In the genomic region with DNA sequence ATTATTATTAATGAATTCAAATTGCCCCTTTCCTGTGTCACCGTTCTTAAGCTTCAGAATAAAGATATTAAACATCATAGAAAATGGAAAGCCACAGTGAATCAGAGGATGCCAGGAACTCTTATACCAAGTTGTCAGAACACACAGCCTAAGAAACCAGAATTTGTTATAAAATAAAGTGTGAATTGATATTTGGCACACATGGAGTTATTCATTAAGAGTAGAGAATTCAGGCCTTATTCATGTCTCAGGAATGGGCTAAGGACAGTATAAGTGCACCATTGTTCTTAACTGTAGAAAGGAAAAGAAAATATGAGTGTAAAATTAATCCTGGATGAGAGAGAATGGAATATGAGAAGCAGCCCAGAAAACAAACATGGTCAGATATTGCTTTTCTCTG, we compare ENCODE assay signal across 19 cellular contexts.
DNase-seq lines count a peak whose midpoint lies in the region; ATAC-seq, FAIRE-seq and TF ChIP-seq lines count a peak whose summit lies in the region.
"Had no signal": no experiment of that assay in that cellular context is flagged by ENCODE, and none has a peak within 500 bp of the region (broad histone marks: within the 10 kb centered on the region; RNA-seq: fewer than 3 reads in every experiment).

No MANE protein-coding gene starts in this region.

- no TSS peak for BruUV-seq in A673 (replicated peaks; lab: Mats Ljungman, UMichigan)

- peaks cover 3% of the 10 kb centered on the region for H3K4me1 Mint-ChIP-seq in astrocyte (ENCODE audit: low read depth, unreplicated experiment)
- H3K4me1 Mint-ChIP-seq: CD4-positive, CD25-positive, alpha-beta regulatory T cell; CD8-positive, alpha-beta memory T cell; GM23338 had no signal

- H3K27ac ChIP-seq in A673 (ENCODE audit: low read depth, low read length, poor library complexity, severe bottlenecking) = no peak overlapping the region
- H3K27ac ChIP-seq in astrocyte (ENCODE audit: low read depth, low read length) = no peak overlapping the region
- H3K27ac ChIP-seq: HL-60 had no signal

- H2AFZ ChIP-seq in astrocyte (ENCODE audit: low read depth, low read length) = no peak overlapping the region
- H2AFZ ChIP-seq: GM23338 had no signal

- TF ChIP-seq CTCF in A673 (conservative IDR thresholded peaks at IDR 0.05; ENCODE audit: low read depth, low read length) (no peak), D721Med (IDR thresholded peaks at IDR 0.05; ENCODE audit: insufficient read depth, missing control alignments) (no peak), astrocyte (IDR thresholded peaks at IDR 0.05; ENCODE audit: insufficient read depth, low read depth, low read length) (no peak)

- peaks cover 2% of the 10 kb centered on the region for H3K27me3 Mint-ChIP-seq in astrocyte (ENCODE audit: low read depth, unreplicated experiment)

- no peak overlapping the region for H3K4me2 ChIP-seq in astrocyte (ENCODE audit: low read length)
- H3K4me2 ChIP-seq: GM23338 had no signal

- no peak for ATAC-seq in HG02852 (IDR thresholded peaks at IDR 0.05; ENCODE audit: unreplicated experiment)
- ATAC-seq: GM23338, K562 had no signal

- H3K4me3 ChIP-seq in A673 (ENCODE audit: low read depth, low read length, poor library complexity, severe bottlenecking) (no peak overlapping the region), astrocyte (ENCODE audit: insufficient read depth, low read depth, low read length) (no peak overlapping the region)
- H3K4me3 ChIP-seq: GM23338, K562 had no signal

- no peak overlapping the region for H3K9ac ChIP-seq in astrocyte (ENCODE audit: low read length)

- no peaks in the 10 kb centered on the region for H4K20me1 ChIP-seq in astrocyte (ENCODE audit: insufficient read depth, low read length)

- no peaks in the 10 kb centered on the region for H3K79me2 ChIP-seq in astrocyte (ENCODE audit: insufficient read depth, low read length)

- intact Hi-C loops in A673 (cut with micrococcal nuclease; ENCODE audit: unreplicated experiment) = loop anchor here (10.0 kb wide), 1 partner anchor 605 kb away; no protein-coding TSS in a partner anchor

- H3K36me3 ChIP-seq in A673 (ENCODE audit: insufficient read depth, low read length, poor library complexity, severe bottlenecking) (no peaks in the 10 kb centered on the region), astrocyte (ENCODE audit: insufficient read depth, low read length) (no peaks in the 10 kb centered on the region)
- H3K36me3 ChIP-seq: BE2C had no signal

- H3K9me3 Mint-ChIP-seq in astrocyte (ENCODE audit: unreplicated experiment) = peaks cover 5% of the 10 kb centered on the region

- POLR2A ChIA-PET in A673 (lab: Charles Lee; ENCODE audit: low non-redundant PET) = no interaction called here

- H3K4me1 ChIP-seq in A673 (ENCODE audit: insufficient read depth, low read length, poor library complexity, severe bottlenecking) = peaks cover 7% of the 10 kb centered on the region
- no peaks in the 10 kb centered on the region for H3K4me1 ChIP-seq in astrocyte (ENCODE audit: insufficient read depth, low read length)
- H3K4me1 ChIP-seq: BE2C, Caco-2 had no signal

- CTCF ChIA-PET in A673 (lab: Charles Lee) = no interaction called here

- no peak overlapping the region for H3K4me3 Mint-ChIP-seq in astrocyte (ENCODE audit: unreplicated experiment)
- H3K4me3 Mint-ChIP-seq: CD4-positive, CD25-positive, alpha-beta regulatory T cell; CD8-positive, alpha-beta memory T cell; GM23338 had no signal

- H3K27ac Mint-ChIP-seq in astrocyte (ENCODE audit: unreplicated experiment) = no peak overlapping the region
- H3K27ac Mint-ChIP-seq: CD4-positive, CD25-positive, alpha-beta regulatory T cell; CD8-positive, alpha-beta memory T cell; GM23338 had no signal

- no peaks in the 10 kb centered on the region for H3K27me3 ChIP-seq in A673 (replicated peaks; ENCODE audit: insufficient read depth, low read depth, low read length, poor library complexity)
- H3K27me3 ChIP-seq in astrocyte (ENCODE audit: insufficient read depth, low read length) = no peaks in the 10 kb centered on the region
- H3K27me3 ChIP-seq: BE2C had no signal

- FAIRE-seq in D721Med (lab: Jason Lieb, UNC) (peak; percentile 95), astrocyte (lab: Jason Lieb, UNC) (no peak)
- FAIRE-seq: H54, K562 had no signal

- H3K36me3 Mint-ChIP-seq in astrocyte (ENCODE audit: low read depth, unreplicated experiment) = no peaks in the 10 kb centered on the region
- H3K36me3 Mint-ChIP-seq: CD4-positive, CD25-positive, alpha-beta regulatory T cell; CD8-positive, alpha-beta memory T cell had no signal

- H3K9me3 ChIP-seq in A673 (ENCODE audit: low read depth, low read length, poor library complexity, severe bottlenecking) = no peaks in the 10 kb centered on the region
- no peaks in the 10 kb centered on the region for H3K9me3 ChIP-seq in astrocyte (ENCODE audit: insufficient read depth, low read depth, low read length)
- H3K9me3 ChIP-seq: BE2C, Caco-2 had no signal

- DNase-seq in A673 (ENCODE audit: low spot score) (peak; percentile 41), D721Med (ENCODE audit: insufficient read length, low spot score) (no peak), astrocyte (ENCODE audit: low read depth) (peak; percentile 35), kidney tubule cell (ENCODE audit: low spot score) (peak; percentile 43), NCI-H2081 (lab: John Stamatoyannopoulos, UW) (no peak), GM19240 (ENCODE audit: insufficient read length, low spot score) (no peak)
- DNase-seq: 8988T; BE2C; Caco-2; CD4-positive, CD25-positive, alpha-beta regulatory T cell; CD8-positive, alpha-beta memory T cell; DMS79 treated with DMSO at 0.1 percent for 48 hours; GF-D8; HCEC 1CT had no signal

Comparison
In these comparisons a context has a peak if more than half of its experiments do, and no peak if none do; other contexts are left out.
1. DNase-seq: peak in A673 (single experiment), astrocyte (single experiment) and kidney tubule cell (single experiment); none in D721Med (single experiment), NCI-H2081 (0 of 2) and GM19240 (single experiment).